In the genomic region with DNA sequence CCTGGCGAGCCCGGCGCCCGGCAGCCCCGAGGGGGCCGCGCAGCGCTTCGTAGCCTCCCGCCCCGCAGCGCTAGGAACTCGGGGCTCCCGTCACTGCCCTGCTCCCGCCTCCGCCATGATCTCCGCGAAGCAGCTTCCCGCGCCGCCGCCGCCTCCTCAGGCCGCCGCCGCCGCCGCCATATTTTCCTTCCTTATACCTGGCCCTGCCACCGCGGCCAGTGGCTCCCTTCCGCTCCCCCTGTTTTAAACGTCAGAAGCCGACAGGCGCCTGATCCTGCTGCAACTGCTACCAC, we compare ENCODE assay signal across 8 cellular contexts. TPM values are rescaled to one million over a fixed set of nuclear protein-coding genes. Genes with fewer than 3 reads are reported as not detected.
A peak's percentile ranks its signal among the peaks of the same experiment; 100 is the strongest.
DNase-seq lines count a peak whose midpoint lies in the region; ATAC-seq and TF ChIP-seq lines count a peak whose summit lies in the region.

No MANE protein-coding gene starts in this region.

- intact Hi-C loops in left lung (cut with DNase I), result no loop called here

- H3K27ac ChIP-seq in HL-60 (replicated peaks) (peak overlapping the region; percentile 100), left lung (peak overlapping the region; percentile 98 to 99), thoracic aorta (peak overlapping the region; percentile 99 to 100)

- ATAC-seq in GM21423 (IDR thresholded peaks at IDR 0.05; ENCODE audit: unreplicated experiment) (peak; percentile 16), left lung (peak; percentile 33), thoracic aorta (ENCODE audit: insufficient number of reproducible peaks, low FRiP score, low read depth) (peak; percentile 12)

- TF ChIP-seq CTCF in HL-60 (IDR thresholded peaks at IDR 0.05; ENCODE audit: insufficient read depth, low read length) (no peak), astrocyte of the cerebellum (IDR thresholded peaks at IDR 0.05; ENCODE audit: low read depth, low read length, missing control alignments) (no peak), left lung (IDR thresholded peaks at IDR 0.05) (no peak), thoracic aorta (IDR thresholded peaks at IDR 0.05) (no peak)

- H3K36me3 ChIP-seq in ES-I3 (ENCODE audit: insufficient read depth, low read length) (peaks cover 7% of the 10 kb centered on the region; the same call in 1 of the 2 replicates), left lung (peaks cover 0 to 9% of the 10 kb centered on the region in 2 donors), thoracic aorta (no peaks in the 10 kb centered on the region)

- H3K9me3 ChIP-seq in ES-I3 (ENCODE audit: control insufficient read depth, insufficient read depth, low read length) (no peaks in the 10 kb centered on the region), left lung (no peaks in the 10 kb centered on the region), thoracic aorta (no peaks in the 10 kb centered on the region)

- H3K27me3 ChIP-seq in HL-60 (ENCODE audit: insufficient read depth, poor library complexity, severe bottlenecking) (no peaks in the 10 kb centered on the region), left lung (no peaks in the 10 kb centered on the region), thoracic aorta (replicated peaks; ENCODE audit: insufficient read depth) (no peaks in the 10 kb centered on the region)

- H3K4me1 ChIP-seq in ES-I3 (ENCODE audit: insufficient read depth, low read length) (no peaks in the 10 kb centered on the region), left lung (peaks cover 0 to 37% of the 10 kb centered on the region in 2 donors), thoracic aorta (ENCODE audit: control insufficient read depth in 1 of 2, low read depth in 2 of 2) (peaks cover 31 to 40% of the 10 kb centered on the region in 2 donors)

- H3K9ac ChIP-seq in ES-I3 (ENCODE audit: low read depth, low read length), result peak overlapping the region; percentile 88

- no peak for DNase-seq in HL-60 (ENCODE audit: low read depth in 1 of 2, low spot score in 1 of 2)
- no peak for DNase-seq in astrocyte of the cerebellum (ENCODE audit: low read depth)
- peak in 1 of 2 donors; percentile 92 for DNase-seq in left lung
- DNase-seq in thoracic aorta (ENCODE audit: low spot score), result peak; percentile 14
- no peak for DNase-seq in stimulated activated CD8-positive, alpha-beta memory T cell treated with anti-CD3 and anti-CD28 coated beads, Interleukin-4, amount 100 ng/mL, for 48 hours
- no peak for DNase-seq in NCI-H2081 (lab: John Stamatoyannopoulos, UW)

- H3K4me3 ChIP-seq in HL-60 (replicated peaks; ENCODE audit: insufficient read depth, low read length) (peak overlapping the region; percentile 73), astrocyte of the cerebellum (ENCODE audit: low read depth, low read length) (peak overlapping the region; percentile 55), left lung (peak overlapping the region; percentile 74 to 94), thoracic aorta (peak overlapping the region; percentile 87)

- in situ Hi-C loops in astrocyte of the cerebellum (cut with HindIII; ENCODE audit: low sequenced_read_pairs), result no loop called here

RNA-seq across cellular contexts. Expression of a gene that starts 0.3 kb away (rescaled TPM):
- total RNA-seq in left lung (10 to 100 TPM; 68.8 to 76.2 TPM), thoracic aorta (100 to 1,000 TPM in 1 of 2 donors, 10 to 100 TPM in 1; 57.5 to 104 TPM)
